Comparison of ENCODE assay signal across 13 cellular contexts in genomic region chr1:20725189-20726106, GRCh38. TPM values are rescaled to one million over a fixed set of nuclear protein-coding genes. Genes with fewer than 3 reads are reported as not detected.
DNase-seq lines count a peak whose midpoint lies in the region; ATAC-seq and TF ChIP-seq lines count a peak whose summit lies in the region.
"Had no signal": no experiment of that assay in that cellular context is flagged by ENCODE, and none has a peak within 500 bp of the region (broad histone marks: within the 10 kb centered on the region; RNA-seq: fewer than 3 reads in every experiment).

No MANE protein-coding gene starts in this region.

- H3K4me1 ChIP-seq in HCT116 (ENCODE audit: control insufficient read depth in 1 of 2, insufficient read depth in 2 of 2, low read length in 2 of 2) (peaks cover 0 to 32% of the 10 kb centered on the region in 2 experiments; a peak in 3 of 4 replicates), mucosa of descending colon (ENCODE audit: low read depth) (no peaks in the 10 kb centered on the region)

- peak overlapping the region; percentile 27 for H3K4me2 ChIP-seq in HCT116 (ENCODE audit: low read length)

- no peaks in the 10 kb centered on the region for H3K27me3 ChIP-seq in HCT116 (ENCODE audit: insufficient read depth, low read length)

- no peak overlapping the region for H2AFZ ChIP-seq in HCT116 (ENCODE audit: low read depth, low read length, poor library complexity, severe bottlenecking)

- H3K79me2 ChIP-seq in HCT116 (ENCODE audit: insufficient read depth, low read length), result no peaks in the 10 kb centered on the region

- TF ChIP-seq POLR2A in HCT116 (IDR thresholded peaks at IDR 0.05; ENCODE audit: borderline replicate concordance, extremely low read depth, insufficient read depth, insufficient read length), result no peak

- intact Hi-C loops in HCT116 (cut with micrococcal nuclease) (no loop called here), mucosa of descending colon (cut with DNase I, micrococcal nuclease) (no loop called here)

- peak; percentile 43 for ATAC-seq in HCT116
- no peak for ATAC-seq in HG03139 (IDR thresholded peaks at IDR 0.05; ENCODE audit: unreplicated experiment)
- ATAC-seq in GM19035 (IDR thresholded peaks at IDR 0.05; ENCODE audit: unreplicated experiment), result no peak
- no peak for ATAC-seq in mucosa of descending colon
- ATAC-seq: left cardiac atrium, right cardiac atrium had no signal

- CTCF ChIA-PET in HCT116 (lab: Charles Lee), result interaction anchor here (1.0 kb wide), 1 partner anchor 29 kb away, joined by 3 read pairs; no protein-coding TSS in a partner anchor

- TF ChIP-seq CTCF in HCT116 (IDR thresholded peaks at IDR 0.05 in 2 of 3, conservative IDR thresholded peaks at IDR 0.05 in 1 of 3; ENCODE audit: borderline replicate concordance in 1 of 3, insufficient read depth in 1 of 3, low read depth in 2 of 3, low read length in 2 of 3) (no peak), foreskin fibroblast (IDR thresholded peaks at IDR 0.05; ENCODE audit: low read depth, low read length) (no peak), mucosa of descending colon (IDR thresholded peaks at IDR 0.05) (no peak)

- DNase-seq in A172 (ENCODE audit: low spot score), result peak; percentile 39
- DNase-seq in HCT116 (ENCODE audit: low read depth, low spot score), result no peak
- DNase-seq in T1000 (lab: John Stamatoyannopoulos, UW), result peak; percentile 14
- DNase-seq in foreskin fibroblast, result peak; percentile 79 to 86
- no peak for DNase-seq in midbrain (lab: John Stamatoyannopoulos, UW)
- DNase-seq in mucosa of descending colon, result no peak
- DNase-seq: C1 segment of cervical spinal cord, Kasumi-1, left cardiac atrium had no signal

- H4K20me1 ChIP-seq in HCT116 (ENCODE audit: insufficient read depth), result no peaks in the 10 kb centered on the region

- 0 out of 2 replicates have a peak overlapping the region, but pooled peaks have one; percentile 2 for H3K9ac ChIP-seq in HCT116 (ENCODE audit: low read length)

- RAD21 ChIA-PET in HCT116 (lab: Charles Lee; ENCODE audit: low non-redundant PET in 1 of 2, low total read pairs in 2 of 2, uncharacterized antibody in 2 of 2, unreplicated experiment in 2 of 2), result no interaction called here

- POLR2A ChIA-PET in HCT116 (lab: Charles Lee), result no interaction called here

- H3K27ac ChIP-seq in HCT116 (ENCODE audit: low read depth, low read length), result no peak overlapping the region
- H3K27ac ChIP-seq: SK-N-MC had no signal

- BruUV-seq in HCT116 (replicated peaks; lab: Mats Ljungman, UMichigan), result no TSS peak

- H3K4me3 ChIP-seq in HCT116 (replicated peaks in 1 of 2; ENCODE audit: low read depth in 1 of 2, low read length in 2 of 2), result no peak overlapping the region
- H3K4me3 ChIP-seq in foreskin fibroblast (ENCODE audit: low read depth in 1 of 2, low read length in 2 of 2), result no peak overlapping the region
- H3K4me3 ChIP-seq in mucosa of descending colon, result no peak overlapping the region
- H3K4me3 ChIP-seq: SK-N-MC had no signal

- no peaks in the 10 kb centered on the region for H3K9me2 ChIP-seq in HCT116 (ENCODE audit: insufficient read depth)

- H3K9me3 ChIP-seq in HCT116 (ENCODE audit: control insufficient read depth in 1 of 2, insufficient read depth in 1 of 2, low read depth in 1 of 2, low read length in 2 of 2), result no peaks in the 10 kb centered on the region
- no peaks in the 10 kb centered on the region for H3K9me3 ChIP-seq in mucosa of descending colon

- H3K36me3 ChIP-seq in HCT116 (ENCODE audit: control insufficient read depth in 1 of 2, insufficient read depth in 2 of 2, low read length in 2 of 2), result no peaks in the 10 kb centered on the region
- H3K36me3 ChIP-seq in mucosa of descending colon (ENCODE audit: low read depth), result no peaks in the 10 kb centered on the region

- TF ChIP-seq RAD21 in HCT116 (IDR thresholded peaks at IDR 0.05; ENCODE audit: low read depth), result no peak

TF ChIP-seq in HCT116, 20 proteins besides CTCF, POLR2A, EP300 and RAD21:
- TF ChIP-seq SRF (IDR thresholded peaks at IDR 0.05; ENCODE audit: low read depth) (no peak), MAX (IDR thresholded peaks at IDR 0.05) (peak; percentile 92)

RNA-seq across cellular contexts. Expression of gene SH2D5, which starts 7.1 kb away (rescaled TPM):
- total RNA-seq in A172 (2014; rRNA removed; shearing (Covaris generic)), result 17.9 and 20.0 TPM in 2 replicates
- total RNA-seq in HCT116 (2021; ENCODE audit: unreplicated experiment) (10.4 TPM), mucosa of descending colon (under 1 TPM in 2 of 3 donors, not detected in 1; 0.07 to 0.09 TPM)
- 4.8 and 6.2 TPM in 2 replicates for polyA plus RNA-seq in HCT116 (2012)

RNA-seq across cellular contexts. Expression of gene KIF17, which starts 7.6 kb away (rescaled TPM):
- 2.1 and 3.6 TPM in 2 replicates for total RNA-seq in A172 (2014; rRNA removed; shearing (Covaris generic))
- 2.4 TPM for total RNA-seq in HCT116 (2021; ENCODE audit: unreplicated experiment)
- polyA plus RNA-seq in HCT116 (2012), result 0.91 and 1.3 TPM in 2 replicates
- under 1 TPM; 0.20 to 0.63 (median 0.53) TPM for total RNA-seq in mucosa of descending colon

Comparison
In these comparisons a context has a peak if more than half of its experiments do, and no peak if none do; other contexts are left out.
1. DNase-seq: peak in A172 (single experiment), T1000 (single experiment) and foreskin fibroblast (2 of 2); none in HCT116 (single experiment), midbrain (single experiment) and mucosa of descending colon (0 of 3).